8 cellular contexts compared by ENCODE assay signal in genomic region chr1:19468397-19468956, GRCh38. TPM values are rescaled to one million over a fixed set of nuclear protein-coding genes. Genes with fewer than 3 reads are reported as not detected.
A peak's percentile ranks its signal among the peaks of the same experiment; 100 is the strongest.
DNase-seq lines count a peak whose midpoint lies in the region; ATAC-seq and TF ChIP-seq lines count a peak whose summit lies in the region.

No MANE protein-coding gene starts in this region.

- H2AK5ac ChIP-seq in trophoblast cell (ENCODE audit: low read length), result no peak overlapping the region

- POLR2A ChIA-PET in activated CD4-positive, alpha-beta T cell treated with anti-CD3 and anti-CD28 coated beads for 36 hours (lab: Charles Lee), result no interaction called here

- no peak overlapping the region for H4K8ac ChIP-seq in trophoblast cell (ENCODE audit: low read depth, low read length)

- H3K27ac Mint-ChIP-seq in activated CD4-positive, alpha-beta T cell treated with anti-CD3 and anti-CD28 coated beads for 36 hours, result peak overlapping the region; percentile 88
- peak overlapping the region; percentile 91 to 93 for H3K27ac Mint-ChIP-seq in effector memory CD8-positive, alpha-beta T cell

- no peak overlapping the region for H3K9ac ChIP-seq in trophoblast cell (ENCODE audit: low read length)

- H4K91ac ChIP-seq in trophoblast cell (ENCODE audit: low read depth, low read length), result no peak overlapping the region

- no peak overlapping the region for H3K4me2 ChIP-seq in trophoblast cell (ENCODE audit: low read length)

- no peak overlapping the region for H3K23ac ChIP-seq in trophoblast cell (ENCODE audit: low read length)

- no peaks in the 10 kb centered on the region for H3K9me3 Mint-ChIP-seq in activated CD4-positive, alpha-beta T cell treated with anti-CD3 and anti-CD28 coated beads for 36 hours (ENCODE audit: low read depth)
- no peaks in the 10 kb centered on the region for H3K9me3 Mint-ChIP-seq in effector memory CD8-positive, alpha-beta T cell

- no peaks in the 10 kb centered on the region for H3K27me3 ChIP-seq in trophoblast cell (ENCODE audit: insufficient read depth, low read length)

- no peak for TF ChIP-seq POLR2A in GM18505 (IDR thresholded peaks at IDR 0.05; ENCODE audit: borderline replicate concordance, extremely low read depth, insufficient read depth, insufficient read length)

- peaks cover 91% of the 10 kb centered on the region for H3K4me1 Mint-ChIP-seq in activated CD4-positive, alpha-beta T cell treated with anti-CD3 and anti-CD28 coated beads for 36 hours
- H3K4me1 Mint-ChIP-seq in effector memory CD8-positive, alpha-beta T cell (ENCODE audit: low read depth in 2 of 2), result peaks cover 65 to 72% of the 10 kb centered on the region in 2 donors

- H3K4me3 Mint-ChIP-seq in activated CD4-positive, alpha-beta T cell treated with anti-CD3 and anti-CD28 coated beads for 36 hours, result peak overlapping the region; percentile 56
- H3K4me3 Mint-ChIP-seq in effector memory CD8-positive, alpha-beta T cell, result peak overlapping the region; percentile 80 to 82

- DNase-seq in activated CD4-positive, alpha-beta T cell treated with anti-CD3 and anti-CD28 coated beads for 36 hours, result peak; percentile 82
- peak; percentile 46 to 49 (median 47) for DNase-seq in effector memory CD8-positive, alpha-beta T cell
- DNase-seq in trophoblast cell (no peak), Ammon's horn (ENCODE audit: low spot score) (no peak), foreskin melanocyte (no peak), SKM-1 (lab: John Stamatoyannopoulos, UW; ENCODE audit: unreplicated experiment) (no peak)

- H3K27me3 Mint-ChIP-seq in activated CD4-positive, alpha-beta T cell treated with anti-CD3 and anti-CD28 coated beads for 36 hours, result no peaks in the 10 kb centered on the region
- H3K27me3 Mint-ChIP-seq in effector memory CD8-positive, alpha-beta T cell, result no peaks in the 10 kb centered on the region

- no peak overlapping the region for H2BK12ac ChIP-seq in trophoblast cell (ENCODE audit: low read length)

- H3K36me3 Mint-ChIP-seq in activated CD4-positive, alpha-beta T cell treated with anti-CD3 and anti-CD28 coated beads for 36 hours (ENCODE audit: low read depth), result peaks cover 38% of the 10 kb centered on the region
- peaks cover 34% of the 10 kb centered on the region for H3K36me3 Mint-ChIP-seq in effector memory CD8-positive, alpha-beta T cell (ENCODE audit: insufficient read depth)

- CTCF ChIA-PET in activated CD4-positive, alpha-beta T cell treated with anti-CD3 and anti-CD28 coated beads for 36 hours (lab: Charles Lee), result interaction anchor here (0.9 to 2.5 kb wide), 6 partner anchors 13 to 113 kb away, joined by 3 to 15 read pairs (median 3); no protein-coding TSS in a partner anchor

- H4K12ac ChIP-seq in trophoblast cell (ENCODE audit: low read depth, low read length), result no peak overlapping the region

- peaks cover under 1% of the 10 kb centered on the region for H3K9me3 ChIP-seq in trophoblast cell (ENCODE audit: insufficient read depth, low read depth, low read length)

- intact Hi-C loops in activated CD4-positive, alpha-beta T cell treated with anti-CD3 and anti-CD28 coated beads for 36 hours (cut with DNase I, micrococcal nuclease), result loop anchor here (1.0 to 5.0 kb wide), 5 partner anchors 8 to 76 kb away; partner anchors contain the start of gene CAPZB (in 1 of the 2)

- no peak overlapping the region for H3K18ac ChIP-seq in trophoblast cell (ENCODE audit: low read length)

- H3K27ac ChIP-seq in trophoblast cell (ENCODE audit: low read depth, low read length), result no peak overlapping the region

- peak; percentile 47 for ATAC-seq in GM18505 (IDR thresholded peaks at IDR 0.05; ENCODE audit: unreplicated experiment)
- peak; percentile 53 for ATAC-seq in HG03196 (IDR thresholded peaks at IDR 0.05; ENCODE audit: unreplicated experiment)
- ATAC-seq in activated CD4-positive, alpha-beta T cell treated with anti-CD3 and anti-CD28 coated beads for 36 hours, result peak; percentile 81
- peak; percentile 91 for ATAC-seq in effector memory CD8-positive, alpha-beta T cell (replicated peaks)

- peaks cover 9 to 14% of the 10 kb centered on the region in 2 experiments for H3K36me3 ChIP-seq in trophoblast cell (ENCODE audit: control insufficient read depth in 1 of 2, insufficient read depth in 2 of 2, low read length in 2 of 2)

- H3K4me1 ChIP-seq in trophoblast cell (ENCODE audit: control insufficient read depth in 1 of 2, insufficient read depth in 2 of 2, low read length in 2 of 2), result peaks cover 12 to 18% of the 10 kb centered on the region in 2 experiments

- H3K4me3 ChIP-seq in trophoblast cell (ENCODE audit: low read depth, low read length), result peak overlapping the region; percentile 23

- H2BK5ac ChIP-seq in trophoblast cell (ENCODE audit: low read depth, low read length, poor library complexity), result no peak overlapping the region

- H3K14ac ChIP-seq in trophoblast cell (ENCODE audit: low read length), result no peak overlapping the region

- H2BK120ac ChIP-seq in trophoblast cell (ENCODE audit: insufficient read depth, low read length, poor library complexity), result no peak overlapping the region

- WGBS in trophoblast cell (ENCODE audit: extremely low coverage, insufficient coverage, insufficient read length), result no CpG with 5 or more reads among the region's 15 CpGs

- no peaks in the 10 kb centered on the region for H3K79me1 ChIP-seq in trophoblast cell (ENCODE audit: low read length)

- H2AFZ ChIP-seq in trophoblast cell (ENCODE audit: insufficient read depth, low read length, poor library complexity), result no peak overlapping the region

- peaks cover 33% of the 10 kb centered on the region for H3K79me2 ChIP-seq in trophoblast cell (ENCODE audit: control insufficient read depth, insufficient read depth, low read length, poor library complexity)

- H3K4ac ChIP-seq in trophoblast cell (ENCODE audit: low read depth, low read length), result peak overlapping the region; percentile 90

RNA-seq across cellular contexts. Expression of gene CAPZB, which starts 16.9 kb away (rescaled TPM):
- total RNA-seq in activated CD4-positive, alpha-beta T cell treated with anti-CD3 and anti-CD28 coated beads for 36 hours, result 100 to 1,000 TPM; 320 to 346 TPM
- polyA plus RNA-seq in trophoblast cell (2013), result 315 and 324 TPM in 2 replicates

Comparison
In these comparisons a context has a peak if more than half of its experiments do, and no peak if none do; other contexts are left out.
1. DNase-seq: peak in activated CD4-positive, alpha-beta T cell treated with anti-CD3 and anti-CD28 coated beads for 36 hours (single experiment) and effector memory CD8-positive, alpha-beta T cell (3 of 3); none in trophoblast cell (0 of 2), Ammon's horn (single experiment), foreskin melanocyte (single experiment) and SKM-1 (single experiment).
2. Peak in every context shown above with its lines, with median percentiles within 50 percentile points of each other: ATAC-seq.